In genomic region chr12:119666226-119666808, GRCh38 we compare ENCODE assay signal across 16 cellular contexts. TPM values are rescaled to one million over a fixed set of nuclear protein-coding genes. Genes with fewer than 3 reads are reported as not detected.
A peak's percentile ranks its signal among the peaks of the same experiment; 100 is the strongest.
DNase-seq lines count a peak whose midpoint lies in the region; ATAC-seq, FAIRE-seq and TF ChIP-seq lines count a peak whose summit lies in the region.
"Had no signal": no experiment of that assay in that cellular context is flagged by ENCODE, and none has a peak within 500 bp of the region (broad histone marks: within the 10 kb centered on the region; RNA-seq: fewer than 3 reads in every experiment).

No MANE protein-coding gene starts in this region.

- H3K4me2 ChIP-seq in HepG2 (ENCODE audit: low read depth, low read length) (no peak overlapping the region), hepatocyte (no peak overlapping the region)

- H4K20me1 ChIP-seq in HepG2 (ENCODE audit: insufficient read depth, low read length) (peaks cover 10% of the 10 kb centered on the region), hepatocyte (ENCODE audit: insufficient read depth, poor library complexity, severe bottlenecking) (no peaks in the 10 kb centered on the region)

- POLR2A ChIA-PET in HepG2 (lab: Yijun Ruan, JAX) = no interaction called here

- H3K4me1 ChIP-seq in HepG2 (ENCODE audit: insufficient read depth, low read length) = peaks cover 43% of the 10 kb centered on the region
- H3K4me1 ChIP-seq in right lobe of liver = peaks cover 0 to 41% (median 5%) of the 10 kb centered on the region in 4 donors
- H3K4me1 ChIP-seq in HAP-1 = 0 out of 2 replicates have a peak, but pooled peaks cover 3% of the 10 kb centered on the region
- peaks cover 13% of the 10 kb centered on the region for H3K4me1 ChIP-seq in hepatocyte (ENCODE audit: insufficient read depth)

- CTCF ChIA-PET in HepG2 (lab: Yijun Ruan, JAX; ENCODE audit: low intra/inter-chr PET ratio, low total read pairs) = no interaction called here

- H3K27me3 Mint-ChIP-seq in activated naive CD8-positive, alpha-beta T cell treated with anti-CD3 and anti-CD28 coated beads, Interleukin-2, amount 50 U/mL, for 24 hours = no peaks in the 10 kb centered on the region

- no peak for TF ChIP-seq RAD21 in HepG2 (CRISPR knock-in tag; IDR thresholded peaks at IDR 0.05)

- WGBS in HepG2 (ENCODE audit: low lambda C conversion rate) = 40% methylated on average over 2 of the region's 2 CpGs
- 41% methylated on average over 2 of the region's 2 CpGs for WGBS in right lobe of liver (ENCODE audit: insufficient coverage, low coverage, low lambda C conversion rate, missing lambda C conversion rate)
- 91% methylated on average over 2 of the region's 2 CpGs for WGBS in hepatocyte (ENCODE audit: low lambda C conversion rate, missing lambda C conversion rate)

- no peaks in the 10 kb centered on the region for H3K9me3 ChIP-seq in HepG2 (ENCODE audit: low read length)
- H3K9me3 ChIP-seq in right lobe of liver = no peaks in the 10 kb centered on the region
- H3K9me3 ChIP-seq in HAP-1 = no peaks in the 10 kb centered on the region
- H3K9me3 ChIP-seq in hepatocyte (ENCODE audit: low read depth) = no peaks in the 10 kb centered on the region
- H3K9me3 ChIP-seq: vagina had no signal

- H2AFZ ChIP-seq in HepG2 (ENCODE audit: low read length) = no peak overlapping the region
- no peak overlapping the region for H2AFZ ChIP-seq in hepatocyte

- H3K27ac ChIP-seq in HepG2 (ENCODE audit: extremely low read length, insufficient read depth, low read length) (no peak overlapping the region), right lobe of liver (no peak overlapping the region), substantia nigra (ENCODE audit: low read depth, low read length, poor library complexity, severe bottlenecking) (peak overlapping the region; percentile 55), hepatocyte (no peak overlapping the region)
- H3K27ac ChIP-seq: vagina had no signal

- TF ChIP-seq CTCF in HepG2 (CRISPR knock-in tag; IDR thresholded peaks at IDR 0.05) = no peak
- TF ChIP-seq CTCF in right lobe of liver (IDR thresholded peaks at IDR 0.05) = no peak
- TF ChIP-seq CTCF in hepatocyte (IDR thresholded peaks at IDR 0.05; ENCODE audit: poor library complexity) = no peak

- no peak for FAIRE-seq in HepG2 (lab: Jason Lieb, UNC)

- H3K36me3 Mint-ChIP-seq in activated naive CD8-positive, alpha-beta T cell treated with anti-CD3 and anti-CD28 coated beads, Interleukin-2, amount 50 U/mL, for 24 hours (ENCODE audit: low read depth) = peaks cover 21% of the 10 kb centered on the region

- H3K9me2 ChIP-seq in hepatocyte (replicated peaks; ENCODE audit: insufficient read depth) = no peaks in the 10 kb centered on the region

- peaks cover 47% of the 10 kb centered on the region for H3K4me1 Mint-ChIP-seq in activated naive CD8-positive, alpha-beta T cell treated with anti-CD3 and anti-CD28 coated beads, Interleukin-2, amount 50 U/mL, for 24 hours

- H3K4me3 ChIP-seq in HepG2 (replicated peaks in 1 of 3; ENCODE audit: insufficient read depth in 1 of 3, low read depth in 2 of 3, low read length in 3 of 3) = no peak overlapping the region
- H3K4me3 ChIP-seq in right lobe of liver = no peak overlapping the region
- no peak overlapping the region for H3K4me3 ChIP-seq in HAP-1
- H3K4me3 ChIP-seq in hepatocyte = no peak overlapping the region

- intact Hi-C loops in HepG2 (cut with micrococcal nuclease; ENCODE audit: unreplicated experiment) = no loop called here
- intact Hi-C loops in right lobe of liver (cut with DNase I) = loop anchor here (10.0 kb wide), 1 partner anchor 118 kb away; no protein-coding TSS in a partner anchor

- BruUV-seq in HepG2 (replicated peaks; lab: Mats Ljungman, UMichigan) = no TSS peak

- H3K36me3 ChIP-seq in HepG2 (replicated peaks in 1 of 2; ENCODE audit: control insufficient read depth in 1 of 2, insufficient read depth in 2 of 2, low read length in 2 of 2) (peaks cover 0 to 9% of the 10 kb centered on the region in 2 experiments; a peak in 2 of 5 replicates), right lobe of liver (no peaks in the 10 kb centered on the region), HAP-1 (replicated peaks) (peaks cover 11% of the 10 kb centered on the region), hepatocyte (replicated peaks; ENCODE audit: insufficient read depth, low read depth) (no peaks in the 10 kb centered on the region)
- H3K36me3 ChIP-seq: vagina had no signal

- H3K27me3 ChIP-seq in HepG2 (ENCODE audit: control insufficient read depth in 1 of 2, insufficient read depth in 2 of 2, low read length in 2 of 2) (no peaks in the 10 kb centered on the region; a peak in 1 of 5 replicates), right lobe of liver (no peaks in the 10 kb centered on the region), HAP-1 (ENCODE audit: low read depth) (no peaks in the 10 kb centered on the region), hepatocyte (no peaks in the 10 kb centered on the region)
- H3K27me3 ChIP-seq: vagina had no signal

- no peak for ATAC-seq in HepG2
- no peak for ATAC-seq in right lobe of liver
- no peak for ATAC-seq in activated naive CD8-positive, alpha-beta T cell treated with anti-CD3 and anti-CD28 coated beads, Interleukin-2, amount 50 U/mL, for 24 hours
- ATAC-seq: esophagus mucosa, SK-N-SH treated with all-trans-retinoic acid at 6 μM for 48 hours had no signal

- peak overlapping the region; percentile 83 for H3K27ac Mint-ChIP-seq in activated naive CD8-positive, alpha-beta T cell treated with anti-CD3 and anti-CD28 coated beads, Interleukin-2, amount 50 U/mL, for 24 hours

- H3K79me2 ChIP-seq in HepG2 (ENCODE audit: insufficient read depth, low read length) = peaks cover 13% of the 10 kb centered on the region
- H3K79me2 ChIP-seq in hepatocyte = peaks cover 16% of the 10 kb centered on the region

- in situ Hi-C loops in HepG2 (cut with HindIII; ENCODE audit: extremely low pct_ligation_motif_present, low pct_unique_long_range_greater_than_20kb) (no loop called here), HAP-1 (cut with MboI; ENCODE audit: low sequenced_read_pairs) (no loop called here)

- no peak for TF ChIP-seq EP300 in HepG2 (IDR thresholded peaks at IDR 0.05; ENCODE audit: low read depth in 2 of 2, low read length in 2 of 2)
- TF ChIP-seq EP300 in HepG2 (CRISPR knock-in tag; IDR thresholded peaks at IDR 0.05; ENCODE audit: borderline replicate concordance) = no peak

- no peak overlapping the region for H3K9ac ChIP-seq in HepG2 (ENCODE audit: insufficient read depth, low read depth, low read length)

- no peaks in the 10 kb centered on the region for H3K9me3 Mint-ChIP-seq in activated naive CD8-positive, alpha-beta T cell treated with anti-CD3 and anti-CD28 coated beads, Interleukin-2, amount 50 U/mL, for 24 hours

- no peak for TF ChIP-seq POLR2A in HepG2 (IDR thresholded peaks at IDR 0.05; ENCODE audit: insufficient read depth in 1 of 2, low read depth in 2 of 2, low read length in 2 of 2)
- no peak for TF ChIP-seq POLR2A in right lobe of liver (IDR thresholded peaks at IDR 0.05)

- H3K4me3 Mint-ChIP-seq in activated naive CD8-positive, alpha-beta T cell treated with anti-CD3 and anti-CD28 coated beads, Interleukin-2, amount 50 U/mL, for 24 hours = peak overlapping the region; percentile 93

- DNase-seq in HepG2 (ENCODE audit: low spot score) (no peak), right lobe of liver (no peak), NOMO-1 treated with DMSO at 0.1 percent for 48 hours (lab: John Stamatoyannopoulos, UW; ENCODE audit: unreplicated experiment) (peak; percentile 62), substantia nigra (lab: John Stamatoyannopoulos, UW) (no peak), HAP-1 (ENCODE audit: low spot score in 2 of 2) (no peak), hepatocyte (ENCODE audit: low spot score) (no peak)
- no peak for DNase-seq in activated naive CD8-positive, alpha-beta T cell treated with anti-CD3 and anti-CD28 coated beads, Interleukin-2, amount 50 U/mL, for 24 hours
- no peak for DNase-seq in stimulated activated CD4-positive, alpha-beta T cell treated with anti-CD3 and anti-CD28 coated beads, Interleukin-12 subunit alpha, Interleukin-12 subunit beta, amount 100 ng/mL, for 4 hours
- DNase-seq: activated CD8-positive, alpha-beta memory T cell treated with anti-CD3 and anti-CD28 coated beads, Interleukin-2, amount 50 U/mL, for 48 hours; central memory CD4-positive, alpha-beta T cell; midbrain; NCI-H1105; NCI-H524 treated with DMSO at 0.1 percent for 48 hours had no signal

RNA-seq across cellular contexts. Expression of gene PRKAB1, which starts 1.6 kb away (rescaled TPM):
- 25.4 and 28.4 TPM in 2 replicates for total RNA-seq in HepG2 (2016; rRNA removed; fragmentation: Illumina TruSeq; extraction: Trizol)
- total RNA-seq in HepG2 (2016; cell fraction: cytosol; rRNA removed; fragmentation: Illumina TruSeq; extraction: Trizol; ENCODE audit: low read depth) = 7.2 and 8.3 TPM in 2 replicates
- 24.7 and 27.3 TPM in 2 replicates for total RNA-seq in HepG2 (2016; cell fraction: insoluble cytoplasmic fraction; rRNA removed; fragmentation: Illumina TruSeq; extraction: Trizol)
- 22.4 and 23.1 TPM in 2 replicates for total RNA-seq in HepG2 (2016; cell fraction: membrane; rRNA removed; fragmentation: Illumina TruSeq; extraction: Trizol)
- 28.4 and 31.7 TPM in 2 replicates for total RNA-seq in HepG2 (2016; cell fraction: nucleus; rRNA removed; fragmentation: Illumina TruSeq; extraction: Trizol)
- 35.5 and 36.0 TPM in 2 replicates for polyA plus RNA-seq in HepG2 (2011; rRNA removed)
- 18.2 and 22.4 TPM in 2 replicates for polyA plus RNA-seq in HepG2 (2011; cell fraction: cytosol; rRNA removed)
- 37.3 and 45.3 TPM in 2 replicates for polyA plus RNA-seq in HepG2 (2011; cell fraction: nucleus; rRNA removed)
- polyA plus RNA-seq in HepG2 (2012) = 24.3 and 27.4 TPM in 2 replicates
- polyA plus RNA-seq in HepG2 (2016; cell fraction: cytosol; fragmentation: Illumina TruSeq; extraction: Trizol; ENCODE audit: low read depth) = 7.7 and 7.9 TPM in 2 replicates
- polyA plus RNA-seq in HepG2 (2016; cell fraction: insoluble cytoplasmic fraction; fragmentation: Illumina TruSeq; extraction: Trizol; ENCODE audit: low read depth) = 29.5 and 33.6 TPM in 2 replicates
- polyA plus RNA-seq in HepG2 (2016; cell fraction: membrane; fragmentation: Illumina TruSeq; extraction: Trizol; ENCODE audit: low read depth) = 15.0 and 16.9 TPM in 2 replicates
- 46.1 and 56.3 TPM in 2 replicates for polyA plus RNA-seq in HepG2 (2016; cell fraction: nucleus; fragmentation: Illumina TruSeq; extraction: Trizol; ENCODE audit: insufficient read depth, low read depth)
- 29.1 and 36.9 TPM in 2 replicates for polyA minus RNA-seq in HepG2 (2011; rRNA and poly(A)+ RNA removed; ENCODE audit: low replicate concordance)
- 16.0 and 23.4 TPM in 2 replicates for polyA minus RNA-seq in HepG2 (2011; cell fraction: cytosol; rRNA and poly(A)+ RNA removed)
- 36.9 and 50.9 TPM in 2 replicates for polyA minus RNA-seq in HepG2 (2011; cell fraction: nucleus; rRNA and poly(A)+ RNA removed)
- 10 to 100 TPM in 4 of 6 experiments, 1 to 10 TPM in 2; 8.2 to 17.1 (median 10.3) TPM for total RNA-seq in right lobe of liver
- 25.2 and 32.3 TPM in 2 replicates for total RNA-seq in hepatocyte
- polyA plus RNA-seq in hepatocyte = 37.7 and 41.1 TPM in 2 replicates
